ENCODE assay signal across 27 cellular contexts in genomic region chr4:103201254-103201653, GRCh38.
"Had no signal": no experiment of that assay in that cellular context is flagged by ENCODE, and none has a peak within 500 bp of the region (broad histone marks: within the 10 kb centered on the region; RNA-seq: fewer than 3 reads in every experiment).

No MANE protein-coding gene starts in this region.

- H3K36me3 ChIP-seq: left lung, ovary, right atrium auricular region, spleen, suprapubic skin, thoracic aorta, tibial nerve, vagina had no signal

- H3K9me3 ChIP-seq: left lung, mucosa of descending colon, ovary, right atrium auricular region, spleen, suprapubic skin, thoracic aorta, tibial nerve, vagina had no signal

- FAIRE-seq: islet of Langerhans, kidney had no signal

- ATAC-seq: left colon; left lung; mucosa of descending colon; naive thymus-derived CD4-positive, alpha-beta T cell; natural killer cell treated with Interleukin-12 subunit alpha and Interleukin-12 subunit beta and Interleukin-15 and Interleukin-18, amount 100 ng/mL, for 72 hours; sciatic nerve; stimulated activated effector memory CD8-positive, alpha-beta T cell treated with anti-CD3 and anti-CD28 coated beads, Interleukin-12 subunit alpha, Interleukin-12 subunit beta, amount 100 ng/mL, for 72 hours had no signal

- H3K27ac Mint-ChIP-seq: immature natural killer cell; memory B cell; naive thymus-derived CD4-positive, alpha-beta T cell; natural killer cell treated with Interleukin-12 subunit alpha and Interleukin-12 subunit beta and Interleukin-15 and Interleukin-18, amount 100 ng/mL, for 72 hours; stimulated activated effector memory CD8-positive, alpha-beta T cell treated with anti-CD3 and anti-CD28 coated beads, Interleukin-12 subunit alpha, Interleukin-12 subunit beta, amount 100 ng/mL, for 72 hours; stimulated activated naive CD8-positive, alpha-beta T cell treated with anti-CD3 and anti-CD28 coated beads, Interleukin-15, Interleukin-2, amounts not matched to agents 100 ng/mL and 50 ng/mL, for 24 hours; type B pancreatic cell had no signal

- DNase-seq: hypothalamus; immature natural killer cell; kidney; left colon; left lung; midbrain; mucosa of descending colon; naive thymus-derived CD4-positive, alpha-beta T cell; ovary; stimulated activated CD4-positive, alpha-beta T cell treated with anti-CD3 and anti-CD28 coated beads, Interleukin-4, amount 100 ng/mL, for 24 hours; stimulated activated naive CD4-positive, alpha-beta T cell had no signal

- H3K9me3 Mint-ChIP-seq: immature natural killer cell; memory B cell; naive thymus-derived CD4-positive, alpha-beta T cell; natural killer cell treated with Interleukin-12 subunit alpha and Interleukin-12 subunit beta and Interleukin-15 and Interleukin-18, amount 100 ng/mL, for 72 hours; stimulated activated effector memory CD8-positive, alpha-beta T cell treated with anti-CD3 and anti-CD28 coated beads, Interleukin-12 subunit alpha, Interleukin-12 subunit beta, amount 100 ng/mL, for 72 hours; stimulated activated naive CD8-positive, alpha-beta T cell treated with anti-CD3 and anti-CD28 coated beads, Interleukin-15, Interleukin-2, amounts not matched to agents 100 ng/mL and 50 ng/mL, for 24 hours; type B pancreatic cell had no signal

- H3K27me3 Mint-ChIP-seq: progenitor cell of endocrine pancreas, type B pancreatic cell had no signal

- H3K4me3 Mint-ChIP-seq: immature natural killer cell; memory B cell; naive thymus-derived CD4-positive, alpha-beta T cell; natural killer cell treated with Interleukin-12 subunit alpha and Interleukin-12 subunit beta and Interleukin-15 and Interleukin-18, amount 100 ng/mL, for 72 hours; stimulated activated effector memory CD8-positive, alpha-beta T cell treated with anti-CD3 and anti-CD28 coated beads, Interleukin-12 subunit alpha, Interleukin-12 subunit beta, amount 100 ng/mL, for 72 hours; stimulated activated naive CD8-positive, alpha-beta T cell treated with anti-CD3 and anti-CD28 coated beads, Interleukin-15, Interleukin-2, amounts not matched to agents 100 ng/mL and 50 ng/mL, for 24 hours had no signal

- H3K27me3 ChIP-seq: ovary, right atrium auricular region, suprapubic skin, tibial nerve, vagina had no signal

- H3K36me3 Mint-ChIP-seq: memory B cell; natural killer cell treated with Interleukin-12 subunit alpha and Interleukin-12 subunit beta and Interleukin-15 and Interleukin-18, amount 100 ng/mL, for 72 hours had no signal

- H3K27ac ChIP-seq: left lung, ovary, right atrium auricular region, skin epidermis, spleen, suprapubic skin, thoracic aorta, tibial nerve, vagina had no signal

- H3K4me3 ChIP-seq: left lung, lung, mucosa of descending colon, ovary, right atrium auricular region, skin epidermis, spleen, suprapubic skin, thoracic aorta, tibial nerve, vagina had no signal
